In genomic region chr12:23670684-23671083, GRCh38 we compare ENCODE assay signal across 32 cellular contexts.
"Had no signal": no experiment of that assay in that cellular context is flagged by ENCODE, and none has a peak within 500 bp of the region (broad histone marks: within the 10 kb centered on the region; RNA-seq: fewer than 3 reads in every experiment).

No MANE protein-coding gene starts in this region.

- H3K27me3 Mint-ChIP-seq: T-cell had no signal

- ATAC-seq: Panc1, Right ventricle myocardium inferior, SK-N-SH treated with all-trans-retinoic acid at 6 μM for 48 hours, T-cell had no signal

- FAIRE-seq: RCC 7860 had no signal

- H3K4me1 ChIP-seq: SJCRH30 had no signal

- H3K4me3 Mint-ChIP-seq: T-cell had no signal

- H3K27ac ChIP-seq: PC-9, RWPE1, SJCRH30, SK-N-MC had no signal

- H3K9me3 ChIP-seq: SJCRH30 had no signal

- DNase-seq: NCI-H1048, NCI-H1092 treated with DMSO at 0.1 percent for 48 hours, NCI-H1105 treated with DMSO at 0.1 percent for 48 hours, NCI-H1417, NCI-H1436, NCI-H146, NCI-H1694, NCI-H187, NCI-H1930, NCI-H2029 treated with DMSO at 0.1 percent for 48 hours, NCI-H2081 treated with DMSO at 0.1 percent for 48 hours, NCI-H2107, NCI-H2171, NCI-H226, NCI-H446 treated with DMSO at 0.1 percent for 48 hours, NCI-H510A, NCI-H524, NCI-H526, NCI-H69, NCI-H748 treated with DMSO at 0.1 percent for 48 hours, NCI-H82, PC-9, SHP77, SIG-M5, SJCRH30, T-cell had no signal

- H3K36me3 Mint-ChIP-seq: T-cell had no signal

- H3K27me3 ChIP-seq: SJCRH30 had no signal

- H3K9me3 Mint-ChIP-seq: T-cell had no signal

- H3K27ac Mint-ChIP-seq: T-cell had no signal

- H2AFZ ChIP-seq: PC-9 had no signal

- H3K36me3 ChIP-seq: SJCRH30 had no signal

- H3K4me3 ChIP-seq: PC-9, SJCRH30, SK-N-MC had no signal

- H3K4me1 Mint-ChIP-seq: T-cell had no signal

- H3K4me2 ChIP-seq: PC-9 had no signal
